9 cellular contexts compared by ENCODE assay signal in genomic region chr1:1399187-1399869, GRCh38. TPM values are rescaled to one million over a fixed set of nuclear protein-coding genes. Genes with fewer than 3 reads are reported as not detected.
DNase-seq lines count a peak whose midpoint lies in the region; ATAC-seq, FAIRE-seq and TF ChIP-seq lines count a peak whose summit lies in the region.
"Had no signal": no experiment of that assay in that cellular context is flagged by ENCODE, and none has a peak within 500 bp of the region (broad histone marks: within the 10 kb centered on the region; RNA-seq: fewer than 3 reads in every experiment).

CCNL2 (minus strand) TSS chr1:1399335; CDS start chr1:1399306, 29 bp downstream.

- peak within 1 kb of the TSS; percentile 89 to 95 for H3K4me3 ChIP-seq in kidney (ENCODE audit: low read length in 2 of 2)

- peak; percentile 44 for TF ChIP-seq CTCF in kidney (IDR thresholded peaks at IDR 0.05; ENCODE audit: borderline replicate concordance, extremely low read depth, insufficient read depth)

- no peak for FAIRE-seq in kidney (lab: Jason Lieb, UNC)
- FAIRE-seq: islet of Langerhans had no signal

- H3K4me1 ChIP-seq in kidney (ENCODE audit: control insufficient read depth in 1 of 2, insufficient read depth in 1 of 2, low read depth in 1 of 2, low read length in 2 of 2), result peaks cover 13 to 22% of the 10 kb centered on the region in 2 donors

- peak within 1 kb of the TSS; percentile 79 to 93 for H3K9ac ChIP-seq in kidney (ENCODE audit: low read length in 2 of 2)

- H3K36me3 ChIP-seq in kidney (ENCODE audit: control insufficient read depth in 1 of 2, insufficient read depth in 2 of 2, low read length in 2 of 2), result peaks cover 21 to 37% of the 10 kb centered on the region in 2 donors

- DNase-seq in AML-193 (lab: John Stamatoyannopoulos, UW) (peak; percentile 94 to 95), NCI-H446 treated with DMSO at 0.1 percent for 48 hours (lab: John Stamatoyannopoulos, UW) (peak; percentile 97), cerebellar nuclear complex (lab: John Stamatoyannopoulos, UW) (peak; percentile 61 to 95), kidney (peak; percentile 100)
- DNase-seq in activated CD4-positive, CD25-positive, alpha-beta regulatory T cell treated with anti-CD3 and anti-CD28 coated beads, Interleukin-2, amount 50 U/mL, for 72 hours, result peak; percentile 100
- DNase-seq in stimulated activated CD4-positive, alpha-beta T cell treated with anti-CD3 and anti-CD28 coated beads, Interleukin-15, amount 100 ng/mL, for 24 hours, result peak; percentile 100

- H3K27ac ChIP-seq in kidney (ENCODE audit: low read depth in 2 of 2, low read length in 2 of 2), result peak within 1 kb of the TSS; percentile 63 to 70

- intact Hi-C loops in kidney (cut with DNase I), result no loop called here

- ATAC-seq in GM19043 (IDR thresholded peaks at IDR 0.05; ENCODE audit: low read depth, unreplicated experiment) (peak; percentile 93), HG03378 (IDR thresholded peaks at IDR 0.05; ENCODE audit: unreplicated experiment) (peak; percentile 78)

- no peaks in the 10 kb centered on the region for H3K9me3 ChIP-seq in kidney (ENCODE audit: control insufficient read depth in 1 of 2, low read length in 2 of 2)

RNA-seq across cellular contexts. Expression of gene CCNL2, which starts in this region (rescaled TPM):
- 199 TPM for total RNA-seq in kidney
- 72.0 TPM for polyA plus RNA-seq in kidney (ENCODE audit: insufficient read depth, low read depth, low replicate concordance)

Comparison
In these comparisons a context has a peak if more than half of its experiments do, and no peak if none do; other contexts are left out.
1. Peak in every context shown above with its lines: DNase-seq, ATAC-seq, H3K4me3 ChIP-seq and H3K27ac ChIP-seq.